3 cellular contexts compared by ENCODE assay signal in genomic region chr1:1398677-1399186, GRCh38.
TF ChIP-seq lines count a peak whose summit lies in the region.

No MANE protein-coding gene starts in this region.

TF ChIP-seq in SK-N-SH, 30 proteins besides CTCF, POLR2A, EP300 and RAD21:
- no peak for TF ChIP-seq RXRA (IDR thresholded peaks at IDR 0.05; ENCODE audit: borderline replicate concordance, low read depth)
- no peak for TF ChIP-seq MXI1 (IDR thresholded peaks at IDR 0.05; ENCODE audit: low read depth, low read length)
- no peak for TF ChIP-seq CHD2 (IDR thresholded peaks at IDR 0.05; ENCODE audit: low read length, partially characterized antibody)
- TF ChIP-seq ZBTB33 (IDR thresholded peaks at IDR 0.05; ENCODE audit: borderline replicate concordance, low read depth) = no peak
- TF ChIP-seq MEF2A (IDR thresholded peaks at IDR 0.05; ENCODE audit: borderline replicate concordance, low read depth) = no peak
- no peak for TF ChIP-seq USF1 (IDR thresholded peaks at IDR 0.05; ENCODE audit: borderline replicate concordance, low read depth)
- TF ChIP-seq GABPA (IDR thresholded peaks at IDR 0.05; ENCODE audit: low read depth) = no peak
- TF ChIP-seq ELF1 (IDR thresholded peaks at IDR 0.05) = no peak
TF ChIP-seq in SK-N-SH: peak in this region for 0.

TF ChIP-seq in SK-N-SH treated with all-trans-retinoic acid at 6 μM for 48 hours, 23 proteins besides CTCF, POLR2A, EP300 and RAD21:
- TF ChIP-seq ESRRG (CRISPR knock-in tag; IDR thresholded peaks at IDR 0.05) = no peak
- no peak for TF ChIP-seq ZFP30 (CRISPR knock-in tag; IDR thresholded peaks at IDR 0.05)
- no peak for TF ChIP-seq PATZ1 (CRISPR knock-in tag; IDR thresholded peaks at IDR 0.05; ENCODE audit: borderline replicate concordance)
- TF ChIP-seq BACH2 (CRISPR knock-in tag; IDR thresholded peaks at IDR 0.05; ENCODE audit: borderline replicate concordance) = no peak
- TF ChIP-seq ISL1 (CRISPR knock-in tag; IDR thresholded peaks at IDR 0.05) = no peak
- no peak for TF ChIP-seq RARB (CRISPR knock-in tag; IDR thresholded peaks at IDR 0.05)
- no peak for TF ChIP-seq CSRNP3 (CRISPR knock-in tag; IDR thresholded peaks at IDR 0.05)
- no peak for TF ChIP-seq CREB5 (CRISPR knock-in tag; IDR thresholded peaks at IDR 0.05; ENCODE audit: low read depth)
- no peak for TF ChIP-seq SNAI2 (CRISPR knock-in tag; IDR thresholded peaks at IDR 0.05)
- TF ChIP-seq TCF4 (CRISPR knock-in tag; IDR thresholded peaks at IDR 0.05; ENCODE audit: borderline replicate concordance) = no peak

TF ChIP-seq in HepG2, 621 proteins besides CTCF, POLR2A, EP300 and RAD21:
- TF ChIP-seq MXI1 (IDR thresholded peaks at IDR 0.05; ENCODE audit: borderline replicate concordance, low read depth, low read length) = no peak
- TF ChIP-seq U2AF1 (optimal IDR thresholded peaks at IDR 0.05; ENCODE audit: low read depth, low read length) = peak; percentile 11
- TF ChIP-seq ZNF609 (CRISPR knock-in tag; IDR thresholded peaks at IDR 0.05; ENCODE audit: borderline replicate concordance) = no peak
- peak; percentile 41; the same call in 1 of the 2 replicates for TF ChIP-seq ZNF768 (CRISPR knock-in tag; IDR thresholded peaks at IDR 0.05)
- peak; percentile 39 for TF ChIP-seq ASH2L (IDR thresholded peaks at IDR 0.05; ENCODE audit: insufficient read length, low read depth, low read length)
- no peak for TF ChIP-seq HINFP (CRISPR knock-in tag; IDR thresholded peaks at IDR 0.05; ENCODE audit: low read depth)
- TF ChIP-seq SIN3A (IDR thresholded peaks at IDR 0.05; ENCODE audit: borderline replicate concordance, low read depth, low read length) = no peak
- TF ChIP-seq ZKSCAN5 (CRISPR knock-in tag; IDR thresholded peaks at IDR 0.05) = no peak
- no peak for TF ChIP-seq SP140L (CRISPR knock-in tag; IDR thresholded peaks at IDR 0.05; ENCODE audit: borderline replicate concordance)
- TF ChIP-seq REL (CRISPR knock-in tag; conservative IDR thresholded peaks at IDR 0.05) = 0 out of 2 replicates have a peak, but pooled peaks have one; percentile 22
- no peak for TF ChIP-seq MTF2 (CRISPR knock-in tag; IDR thresholded peaks at IDR 0.05; ENCODE audit: borderline replicate concordance)
- 0 out of 2 replicates have a peak, but pooled peaks have one; percentile 50 for TF ChIP-seq ZFP82 (CRISPR knock-in tag; IDR thresholded peaks at IDR 0.05; ENCODE audit: borderline replicate concordance)
- no peak for TF ChIP-seq NFATC3 (CRISPR knock-in tag; IDR thresholded peaks at IDR 0.05)
- TF ChIP-seq ELK4 (CRISPR knock-in tag; IDR thresholded peaks at IDR 0.05; ENCODE audit: borderline replicate concordance) = 0 out of 2 replicates have a peak, but pooled peaks have one; percentile 3
- no peak for TF ChIP-seq MLLT10 (CRISPR knock-in tag; IDR thresholded peaks at IDR 0.05)
- TF ChIP-seq MZF1 (CRISPR knock-in tag; IDR thresholded peaks at IDR 0.05; ENCODE audit: borderline replicate concordance) = no peak
- peak; percentile 4; the same call in 1 of the 2 replicates for TF ChIP-seq ZNF138 (CRISPR knock-in tag; IDR thresholded peaks at IDR 0.05; ENCODE audit: low read depth)
- TF ChIP-seq HES4 (CRISPR knock-in tag; IDR thresholded peaks at IDR 0.05; ENCODE audit: borderline replicate concordance) = no peak; the same call in 1 of the 2 replicates
- no peak for TF ChIP-seq ZBTB7A (CRISPR knock-in tag; IDR thresholded peaks at IDR 0.05)
- TF ChIP-seq NAIF1 (CRISPR knock-in tag; IDR thresholded peaks at IDR 0.05; ENCODE audit: borderline replicate concordance) = peak; percentile 10; the same call in 1 of the 2 replicates
- TF ChIP-seq CAMTA2 (CRISPR knock-in tag; IDR thresholded peaks at IDR 0.05; ENCODE audit: borderline replicate concordance) = 0 out of 2 replicates have a peak, but pooled peaks have one; percentile 14
- TF ChIP-seq HOXA5 (CRISPR knock-in tag; IDR thresholded peaks at IDR 0.05) = no peak
- TF ChIP-seq TEF (CRISPR knock-in tag; IDR thresholded peaks at IDR 0.05) = no peak
- TF ChIP-seq FOXO1 (CRISPR knock-in tag; IDR thresholded peaks at IDR 0.05) = no peak
- no peak for TF ChIP-seq JUNB (CRISPR knock-in tag; IDR thresholded peaks at IDR 0.05; ENCODE audit: borderline replicate concordance)
- TF ChIP-seq CBX1 (IDR thresholded peaks at IDR 0.05; ENCODE audit: low read depth) = no peak
- no peak for TF ChIP-seq ZNF552 (CRISPR knock-in tag; IDR thresholded peaks at IDR 0.05; ENCODE audit: borderline replicate concordance)
- TF ChIP-seq ATF1 (CRISPR knock-in tag; IDR thresholded peaks at IDR 0.05) = no peak
- no peak for TF ChIP-seq JUND (CRISPR knock-in tag; IDR thresholded peaks at IDR 0.05)
- TF ChIP-seq FIP1L1 (IDR thresholded peaks at IDR 0.05; ENCODE audit: borderline replicate concordance, insufficient read depth, low read depth, low read length) = no peak
- TF ChIP-seq ZNF776 (CRISPR knock-in tag; IDR thresholded peaks at IDR 0.05) = 0 out of 2 replicates have a peak, but pooled peaks have one; percentile 7
- TF ChIP-seq KDM5A (IDR thresholded peaks at IDR 0.05; ENCODE audit: borderline replicate concordance, low read length) = 0 out of 2 replicates have a peak, but pooled peaks have one; percentile 26
- no peak for TF ChIP-seq ZNF556 (CRISPR knock-in tag; IDR thresholded peaks at IDR 0.05; ENCODE audit: borderline replicate concordance)
- TF ChIP-seq ZNF446 (CRISPR knock-in tag; IDR thresholded peaks at IDR 0.05) = peak; percentile 46; the same call in 1 of the 2 replicates
- 0 out of 2 replicates have a peak, but pooled peaks have one; percentile 27 for TF ChIP-seq ZNF430 (CRISPR knock-in tag; IDR thresholded peaks at IDR 0.05)
- no peak for TF ChIP-seq SRSF1 (optimal IDR thresholded peaks at IDR 0.05; ENCODE audit: low read depth, low read length)
- TF ChIP-seq NPAS2 (CRISPR knock-in tag; IDR thresholded peaks at IDR 0.05; ENCODE audit: borderline replicate concordance) = no peak
- TF ChIP-seq MXD3 (CRISPR knock-in tag; IDR thresholded peaks at IDR 0.05) = 0 out of 2 replicates have a peak, but pooled peaks have one; percentile 0
